In genomic region chr3:74413547-74414241, GRCh38 we compare ENCODE assay signal across 25 cellular contexts.
DNase-seq lines count a peak whose midpoint lies in the region; ATAC-seq, FAIRE-seq and TF ChIP-seq lines count a peak whose summit lies in the region.
"Had no signal": no experiment of that assay in that cellular context is flagged by ENCODE, and none has a peak within 500 bp of the region (broad histone marks: within the 10 kb centered on the region; RNA-seq: fewer than 3 reads in every experiment).

No MANE protein-coding gene starts in this region.

- no peak overlapping the region for H3K27ac Mint-ChIP-seq in GM23338
- H3K27ac Mint-ChIP-seq in activated CD4-positive, alpha-beta T cell treated with anti-CD3 and anti-CD28 coated beads, Interleukin-2, amount 10 ng/mL, durations not matched to agents 24 days and 14 days: no peak overlapping the region
- H3K27ac Mint-ChIP-seq: CD14-positive monocyte; CD4-positive, alpha-beta T cell; CD8-positive, alpha-beta memory T cell; HFFc6 had no signal

- H3K27ac ChIP-seq in GM23338 (ENCODE audit: low read depth) (no peak overlapping the region), kidney (ENCODE audit: low read depth in 2 of 2, low read length in 2 of 2) (peak overlapping the region; percentile 52 to 78), right lobe of liver (peak overlapping the region; percentile 59 to 78 (median 71))
- H3K27ac ChIP-seq: A549; BLaER1 treated with 17β-estradiol and CSF1 and Interleukin-3, amounts not matched to agents 10 nM and 100 nM; GM23248 had no signal

- H3K4me1 ChIP-seq in GM23338 (ENCODE audit: insufficient read depth) (peaks cover 37% of the 10 kb centered on the region), kidney (ENCODE audit: control insufficient read depth in 1 of 2, insufficient read depth in 1 of 2, low read depth in 1 of 2, low read length in 2 of 2) (peaks cover 0 to 22% of the 10 kb centered on the region in 2 donors), right lobe of liver (peaks cover 0 to 15% (median 7%) of the 10 kb centered on the region in 4 donors)
- H3K4me1 ChIP-seq: A549; BE2C; BLaER1 treated with 17β-estradiol and CSF1 and Interleukin-3, amounts not matched to agents 10 nM and 100 nM had no signal

- peaks cover 1% of the 10 kb centered on the region for H3K27me3 Mint-ChIP-seq in GM23338 (ENCODE audit: insufficient read depth, low read depth, poor library complexity)
- no peaks in the 10 kb centered on the region for H3K27me3 Mint-ChIP-seq in activated CD4-positive, alpha-beta T cell treated with anti-CD3 and anti-CD28 coated beads, Interleukin-2, amount 10 ng/mL, durations not matched to agents 24 days and 14 days
- H3K27me3 Mint-ChIP-seq: CD4-positive, alpha-beta T cell; CD8-positive, alpha-beta memory T cell had no signal

- WGBS in right lobe of liver (ENCODE audit: insufficient coverage, low coverage, low lambda C conversion rate, missing lambda C conversion rate): 19% methylated on average over 3 of the region's 3 CpGs

- H3K36me3 ChIP-seq in GM23338 (ENCODE audit: insufficient read depth) (no peaks in the 10 kb centered on the region), kidney (ENCODE audit: control insufficient read depth in 1 of 2, insufficient read depth in 2 of 2, low read length in 2 of 2) (no peaks in the 10 kb centered on the region), right lobe of liver (no peaks in the 10 kb centered on the region)
- H3K36me3 ChIP-seq: BE2C; BLaER1 treated with 17β-estradiol and CSF1 and Interleukin-3, amounts not matched to agents 10 nM and 100 nM; HAP-1 had no signal

- H3K4me3 ChIP-seq in GM23338: no peak overlapping the region
- peak overlapping the region in 1 of 2 donors; percentile 32 for H3K4me3 ChIP-seq in kidney (ENCODE audit: low read length in 2 of 2)
- no peak overlapping the region for H3K4me3 ChIP-seq in right lobe of liver
- H3K4me3 ChIP-seq: A549; BLaER1 treated with 17β-estradiol and CSF1 and Interleukin-3, amounts not matched to agents 10 nM and 100 nM; GM12878; GM23248; HAP-1 had no signal

- H3K36me3 Mint-ChIP-seq in GM23338 (ENCODE audit: low read depth): no peaks in the 10 kb centered on the region
- no peaks in the 10 kb centered on the region for H3K36me3 Mint-ChIP-seq in activated CD4-positive, alpha-beta T cell treated with anti-CD3 and anti-CD28 coated beads, Interleukin-2, amount 10 ng/mL, durations not matched to agents 24 days and 14 days (ENCODE audit: low read depth)
- H3K36me3 Mint-ChIP-seq: CD14-positive monocyte; CD8-positive, alpha-beta memory T cell had no signal

- TF ChIP-seq CTCF in GM23338 (conservative IDR thresholded peaks at IDR 0.05; ENCODE audit: low read depth in 2 of 2) (no peak), kidney (IDR thresholded peaks at IDR 0.05; ENCODE audit: borderline replicate concordance, extremely low read depth, insufficient read depth) (no peak), right lobe of liver (IDR thresholded peaks at IDR 0.05) (no peak)

- intact Hi-C loops in kidney (cut with DNase I) (no loop called here), right lobe of liver (cut with DNase I) (no loop called here)
- intact Hi-C loops in activated CD4-positive, alpha-beta T cell treated with anti-CD3 and anti-CD28 coated beads, Interleukin-2, amount 10 ng/mL, durations not matched to agents 24 days and 14 days (cut with micrococcal nuclease): no loop called here

- H3K4me2 ChIP-seq in GM23338: no peak overlapping the region
- H3K4me2 ChIP-seq: A549; BLaER1 treated with 17β-estradiol and CSF1 and Interleukin-3, amounts not matched to agents 10 nM and 100 nM had no signal

- no peak overlapping the region for H3K4me3 Mint-ChIP-seq in GM23338
- H3K4me3 Mint-ChIP-seq in activated CD4-positive, alpha-beta T cell treated with anti-CD3 and anti-CD28 coated beads, Interleukin-2, amount 10 ng/mL, durations not matched to agents 24 days and 14 days: no peak overlapping the region
- H3K4me3 Mint-ChIP-seq: CD14-positive monocyte; CD4-positive, alpha-beta T cell; CD8-positive, alpha-beta memory T cell; HFFc6 had no signal

- no peaks in the 10 kb centered on the region for H3K9me3 Mint-ChIP-seq in GM23338
- H3K9me3 Mint-ChIP-seq in activated CD4-positive, alpha-beta T cell treated with anti-CD3 and anti-CD28 coated beads, Interleukin-2, amount 10 ng/mL, durations not matched to agents 24 days and 14 days: no peaks in the 10 kb centered on the region

- no peaks in the 10 kb centered on the region for H4K20me1 ChIP-seq in GM23338 (replicated peaks; ENCODE audit: insufficient read depth)
- H4K20me1 ChIP-seq: BLaER1 treated with 17β-estradiol and CSF1 and Interleukin-3, amounts not matched to agents 10 nM and 100 nM had no signal

- H3K9me3 ChIP-seq in kidney (ENCODE audit: control insufficient read depth in 1 of 2, low read length in 2 of 2) (no peaks in the 10 kb centered on the region), right lobe of liver (no peaks in the 10 kb centered on the region)
- H3K9me3 ChIP-seq: A549; BE2C; BLaER1 treated with 17β-estradiol and CSF1 and Interleukin-3, amounts not matched to agents 10 nM and 100 nM; HAP-1 had no signal

- H3K79me2 ChIP-seq in GM23338 (replicated peaks; ENCODE audit: insufficient read depth): no peaks in the 10 kb centered on the region

- H3K9me2 ChIP-seq in GM23338 (ENCODE audit: insufficient read depth): no peaks in the 10 kb centered on the region; the same call in 1 of the 2 replicates

- no peak for FAIRE-seq in kidney (lab: Jason Lieb, UNC)
- FAIRE-seq: A549, D721Med, GM12878, H54 had no signal

- ATAC-seq in GM23338 (peak; percentile 23; the same call in 1 of the 3 replicates), right lobe of liver (peak; percentile 83 to 91 (median 88))
- ATAC-seq: A549, GM12878 had no signal

- H2AFZ ChIP-seq in GM23338: peak overlapping the region; percentile 8; the same call in 1 of the 2 replicates
- H2AFZ ChIP-seq: GM23248 had no signal

- H3F3A ChIP-seq in GM23338 (replicated peaks; ENCODE audit: low read depth): no peaks in the 10 kb centered on the region

- TF ChIP-seq POLR2A in right lobe of liver (IDR thresholded peaks at IDR 0.05): no peak

- H3K27me3 ChIP-seq in GM23338 (ENCODE audit: insufficient read depth) (no peaks in the 10 kb centered on the region), right lobe of liver (no peaks in the 10 kb centered on the region)
- H3K27me3 ChIP-seq: BE2C; BLaER1 treated with 17β-estradiol and CSF1 and Interleukin-3, amounts not matched to agents 10 nM and 100 nM had no signal

- DNase-seq in GM23338 (ENCODE audit: low spot score) (no peak), kidney (no peak), right lobe of liver (no peak), foreskin melanocyte (no peak), NCI-H146 (lab: John Stamatoyannopoulos, UW) (no peak)
- DNase-seq in activated CD4-positive, alpha-beta T cell treated with anti-CD3 and anti-CD28 coated beads, Interleukin-2, amount 10 ng/mL, durations not matched to agents 24 days and 14 days: no peak
- DNase-seq: 8988T; ACHN; AML-193; BE2C; CD4-positive, alpha-beta T cell; CD8-positive, alpha-beta memory T cell; DMS 273 treated with DMSO at 0.1 percent for 48 hours; DMS79; EL; GDM1; GM23248; HFFc6 had no signal

- no peak overlapping the region for H3K9ac ChIP-seq in kidney (ENCODE audit: low read length in 2 of 2)
- H3K9ac ChIP-seq: BLaER1 treated with 17β-estradiol and CSF1 and Interleukin-3, amounts not matched to agents 10 nM and 100 nM; GM23248 had no signal

- H3K4me1 Mint-ChIP-seq in GM23338: peaks cover 32% of the 10 kb centered on the region
- no peaks in the 10 kb centered on the region for H3K4me1 Mint-ChIP-seq in activated CD4-positive, alpha-beta T cell treated with anti-CD3 and anti-CD28 coated beads, Interleukin-2, amount 10 ng/mL, durations not matched to agents 24 days and 14 days
- H3K4me1 Mint-ChIP-seq: CD14-positive monocyte; CD8-positive, alpha-beta memory T cell had no signal

TF ChIP-seq in GM23338, 12 proteins besides CTCF, POLR2A, EP300 and RAD21:
- TF ChIP-seq CREB1 (CRISPR knock-in tag; IDR thresholded peaks at IDR 0.05; ENCODE audit: low read depth) (no peak), STAT1 (IDR thresholded peaks at IDR 0.05; ENCODE audit: unreplicated experiment) (no peak), JUNB (IDR thresholded peaks at IDR 0.05; ENCODE audit: unreplicated experiment) (no peak), ZNF114 (CRISPR knock-in tag; IDR thresholded peaks at IDR 0.05) (no peak), NANOG (IDR thresholded peaks at IDR 0.05; ENCODE audit: borderline replicate concordance) (no peak), ZNF331 (CRISPR knock-in tag; IDR thresholded peaks at IDR 0.05; ENCODE audit: low read depth) (no peak)
